ENCODE assay signal across 8 cellular contexts in genomic region chr11:126366823-126367654, GRCh38. TPM values are rescaled to one million over a fixed set of nuclear protein-coding genes. Genes with fewer than 3 reads are reported as not detected.
A peak's percentile ranks its signal among the peaks of the same experiment; 100 is the strongest.
DNase-seq lines count a peak whose midpoint lies in the region; ATAC-seq and TF ChIP-seq lines count a peak whose summit lies in the region.
"Not testable (repeated sequence)": the region's sequence is repeated elsewhere in the genome, so short reads cannot be mapped to it uniquely, and the experiment has no call there.

No MANE protein-coding gene starts in this region.

- not testable (repeated sequence) for H3K27me3 ChIP-seq in WERI-Rb-1 (ENCODE audit: insufficient read depth, low read depth, severe bottlenecking); heart left ventricle; ovary; upper lobe of right lung

- peak; percentile 20 for TF ChIP-seq CTCF in GM12873 (IDR thresholded peaks at IDR 0.05; ENCODE audit: insufficient read depth, low read depth, low read length, missing control alignments)
- 0 out of 2 replicates have a peak, but pooled peaks have one; percentile 10 for TF ChIP-seq CTCF in LNCaP clone FGC (IDR thresholded peaks at IDR 0.05; ENCODE audit: control insufficient read depth, extremely low read depth, insufficient read depth)
- 0 out of 2 replicates have a peak, but pooled peaks have one; percentile 26 for TF ChIP-seq CTCF in WERI-Rb-1 (IDR thresholded peaks at IDR 0.05; ENCODE audit: low read depth, low read length)
- peak in 9 of 12 donors; percentile 13 to 48 (median 25) for TF ChIP-seq CTCF in heart left ventricle (IDR thresholded peaks at IDR 0.05)
- TF ChIP-seq CTCF in ovary (IDR thresholded peaks at IDR 0.05); upper lobe of right lung (IDR thresholded peaks at IDR 0.05): not testable (repeated sequence)

- not testable (repeated sequence) for TF ChIP-seq EP300 in ovary (IDR thresholded peaks at IDR 0.05)

- not testable (repeated sequence) for TF ChIP-seq POLR2A in heart left ventricle (IDR thresholded peaks at IDR 0.05); ovary (IDR thresholded peaks at IDR 0.05)

- not testable (repeated sequence) for H3K36me3 ChIP-seq in WERI-Rb-1, heart left ventricle, ovary, upper lobe of right lung

- not testable (repeated sequence) for H3K27ac ChIP-seq in WERI-Rb-1, ovary
- H3K27ac ChIP-seq in cingulate gyrus (ENCODE audit: low read depth, low read length) (peak overlapping the region; percentile 72), heart left ventricle (peak overlapping the region in 9 of 12 donors; percentile 30 to 73 (median 56)), upper lobe of right lung (peak overlapping the region; percentile 70)

- H3K4me1 ChIP-seq in heart left ventricle (peaks cover 0 to 70% (median 35%) of the 10 kb centered on the region in 12 donors), ovary (ENCODE audit: insufficient read depth) (peaks cover 31% of the 10 kb centered on the region), upper lobe of right lung (peaks cover 22% of the 10 kb centered on the region)

- ATAC-seq in heart left ventricle, result peak; percentile 53 to 77 (median 68)
- peak; percentile 49 for ATAC-seq in upper lobe of right lung

- 55 to 68% (median 66%) methylated on average over 8 to 14 of the region's 14 CpGs for WGBS in heart left ventricle, 4 donors
- 67 to 77% (median 70%) methylated on average over 12 to 14 of the region's 14 CpGs for WGBS in ovary, 3 donors

- intact Hi-C loops in heart left ventricle (cut with DNase I); ovary (cut with DNase I); upper lobe of right lung (cut with DNase I): not testable (repeated sequence)

- not testable (repeated sequence) for DNase-seq in LNCaP clone FGC (ENCODE audit: low read depth); WERI-Rb-1
- DNase-seq in heart left ventricle, result peak in 3 of 5 donors; percentile 46 to 70 (median 47)
- peak; percentile 86 for DNase-seq in mesenteric fat pad (ENCODE audit: low spot score)
- peak in 3 of 5 donors; percentile 40 to 46 (median 42) for DNase-seq in ovary
- DNase-seq in upper lobe of right lung, result peak; percentile 70

- not testable (repeated sequence) for H3K9me3 ChIP-seq in WERI-Rb-1 (ENCODE audit: severe bottlenecking); heart left ventricle; ovary; upper lobe of right lung

- not testable (repeated sequence) for H3K4me3 ChIP-seq in LNCaP clone FGC (ENCODE audit: low read depth, low read length); WERI-Rb-1 (ENCODE audit: low read depth, low read length); heart left ventricle; ovary; upper lobe of right lung

RNA-seq across cellular contexts. Expression of gene ST3GAL4, which starts 11.6 kb away (rescaled TPM):
- total RNA-seq in heart left ventricle, result 10 to 100 TPM; 30.6 to 88.5 (median 59.8) TPM
- polyA plus RNA-seq in heart left ventricle, result 100 to 1,000 TPM in 1 of 2 donors, 10 to 100 TPM in 1; 66.1 to 168 TPM
- 65.2 TPM for total RNA-seq in mesenteric fat pad
- 100 to 1,000 TPM in 4 of 7 donors, 10 to 100 TPM in 3; 75.8 to 300 (median 135) TPM for total RNA-seq in ovary
- polyA plus RNA-seq in ovary, result 100 to 1,000 TPM; 117 to 120 TPM
- total RNA-seq in upper lobe of right lung, result 39.2 TPM
